In genomic region chr9:98385751-98386150, GRCh38 we compare ENCODE assay signal across 1 cellular context.
TF ChIP-seq lines count a peak whose summit lies in the region.

No MANE protein-coding gene starts in this region.

TF ChIP-seq in K562, 482 proteins besides CTCF, POLR2A, EP300 and RAD21 (continued from another document):
- TF ChIP-seq ZNF511 (CRISPR knock-in tag; IDR thresholded peaks at IDR 0.05): no peak
- no peak for TF ChIP-seq ATF1 (CRISPR knock-in tag; IDR thresholded peaks at IDR 0.05)
- no peak for TF ChIP-seq ATF1 (tag; IDR thresholded peaks at IDR 0.05)
- no peak for TF ChIP-seq SIN3B (IDR thresholded peaks at IDR 0.05; ENCODE audit: low read depth)
- TF ChIP-seq ZNF217 (CRISPR knock-in tag; IDR thresholded peaks at IDR 0.05): no peak
- no peak for TF ChIP-seq ELK3 (CRISPR knock-in tag; IDR thresholded peaks at IDR 0.05)
